In the genomic region with DNA sequence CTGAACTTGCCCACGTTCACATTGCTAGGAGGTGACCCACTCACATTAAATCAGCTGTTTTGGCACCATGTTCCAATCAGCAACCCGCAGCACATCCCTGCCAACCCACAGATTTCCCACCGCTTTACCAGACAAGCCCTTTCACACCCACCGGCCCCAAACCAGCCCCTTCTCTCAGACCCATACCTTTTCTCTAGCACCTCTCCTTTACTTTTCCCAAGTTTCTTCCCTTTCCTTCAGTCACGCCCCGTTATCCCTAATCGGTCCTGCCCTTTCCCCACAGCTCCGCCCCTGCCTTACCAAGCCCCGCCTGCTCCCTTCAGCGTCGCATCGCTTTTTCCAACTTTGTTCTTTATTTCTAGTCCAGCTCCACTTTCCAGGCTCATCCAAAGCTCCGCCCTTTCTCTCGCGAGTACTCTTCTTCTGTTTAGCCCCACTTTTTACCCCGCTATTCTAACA, we compare ENCODE assay signal across 8 cellular contexts. TPM values are rescaled to one million over a fixed set of nuclear protein-coding genes. Genes with fewer than 3 reads are reported as not detected.
DNase-seq lines count a peak whose midpoint lies in the region; ATAC-seq and TF ChIP-seq lines count a peak whose summit lies in the region.

No MANE protein-coding gene starts in this region.

- H3K4me1 Mint-ChIP-seq in WTC11, result peaks cover 18% of the 10 kb centered on the region

- no peaks in the 10 kb centered on the region for H3K27me3 ChIP-seq in left ventricle myocardium inferior (ENCODE audit: low read depth)
- no peaks in the 10 kb centered on the region for H3K27me3 ChIP-seq in sigmoid colon

- H3K27me3 Mint-ChIP-seq in WTC11 (ENCODE audit: low read depth), result no peaks in the 10 kb centered on the region

- peak overlapping the region; percentile 94 for H3K27ac Mint-ChIP-seq in WTC11

- TF ChIP-seq EP300 in sigmoid colon (IDR thresholded peaks at IDR 0.05), result no peak

- no peak for TF ChIP-seq CTCF in WTC11 (IDR thresholded peaks at IDR 0.05)
- TF ChIP-seq CTCF in left ventricle myocardium inferior (IDR thresholded peaks at IDR 0.05; ENCODE audit: borderline replicate concordance), result no peak
- no peak for TF ChIP-seq CTCF in sigmoid colon (IDR thresholded peaks at IDR 0.05)

- H3K4me1 ChIP-seq in left ventricle myocardium inferior (peaks cover 52% of the 10 kb centered on the region), sigmoid colon (peaks cover 0 to 32% (median 29%) of the 10 kb centered on the region in 4 donors)

- ATAC-seq in GM19438 (IDR thresholded peaks at IDR 0.05; ENCODE audit: low read depth, unreplicated experiment) (peak; percentile 47), HG03442 (IDR thresholded peaks at IDR 0.05; ENCODE audit: unreplicated experiment) (peak; percentile 25), WTC11 (peak; percentile 72)

- peak overlapping the region; percentile 100 for H3K27ac ChIP-seq in left ventricle myocardium inferior (replicated peaks)
- peak overlapping the region; percentile 87 to 98 (median 94) for H3K27ac ChIP-seq in sigmoid colon

- WGBS in sigmoid colon, 2 donors, result 1% methylated on average over 16 of the region's 16 CpGs

- no peaks in the 10 kb centered on the region for H3K9me3 ChIP-seq in left ventricle myocardium inferior (replicated peaks)
- H3K9me3 ChIP-seq in sigmoid colon, result no peaks in the 10 kb centered on the region

- POLR2A ChIA-PET in WTC11 (lab: Charles Lee), result interaction anchor here (1.3 to 3.1 kb wide), 2 partner anchors 18 to 334 kb away, joined by 5 to 14 read pairs; a partner anchor contains a TSS

- peaks cover 3% of the 10 kb centered on the region; the same call in 1 of the 2 replicates for H3K9me3 Mint-ChIP-seq in WTC11

- H3K36me3 ChIP-seq in left ventricle myocardium inferior (peaks cover 18% of the 10 kb centered on the region), sigmoid colon (peaks cover 0 to 19% (median 5%) of the 10 kb centered on the region in 4 donors)

- no peak for TF ChIP-seq POLR2A in sigmoid colon (IDR thresholded peaks at IDR 0.05)

- CTCF ChIA-PET in WTC11 (lab: Charles Lee), result interaction anchor here (0.5 to 8.6 kb wide), 8 partner anchors 19 to 334 kb away, joined by 3 to 162 read pairs (median 3); a partner anchor contains a TSS

- H3K4me3 ChIP-seq in left ventricle myocardium inferior, result peak overlapping the region; percentile 98
- peak overlapping the region; percentile 95 to 100 (median 98) for H3K4me3 ChIP-seq in sigmoid colon

- DNase-seq in DMS 273 (lab: John Stamatoyannopoulos, UW; ENCODE audit: unreplicated experiment) (peak; percentile 93), WTC11 (ENCODE audit: low spot score) (no peak), left ventricle myocardium inferior (no peak), sigmoid colon (no peak), cerebellar cortex (ENCODE audit: low spot score) (no peak)
- DNase-seq in stimulated activated CD4-positive, alpha-beta T cell treated with anti-CD3 and anti-CD28 coated beads, Interleukin-12 subunit alpha, Interleukin-12 subunit beta, amount 100 ng/mL, for 4 hours, result no peak

- peak overlapping the region; percentile 91 for H3K4me3 Mint-ChIP-seq in WTC11

- intact Hi-C loops in left ventricle myocardium inferior (cut with micrococcal nuclease) (no loop called here), sigmoid colon (cut with DNase I) (loop anchor here (1.0 to 5.0 kb wide), 5 partner anchors 19 to 297 kb away; a partner anchor contains a TSS)

- H3K36me3 Mint-ChIP-seq in WTC11, result peaks cover 17% of the 10 kb centered on the region

TF ChIP-seq in WTC11, 78 proteins besides CTCF, POLR2A, EP300 and RAD21:
- no peak for TF ChIP-seq ZNF671 (CRISPR knock-in tag; IDR thresholded peaks at IDR 0.05)
- TF ChIP-seq JUN (CRISPR knock-in tag; IDR thresholded peaks at IDR 0.05), result no peak
- TF ChIP-seq ZNF138 (CRISPR knock-in tag; conservative IDR thresholded peaks at IDR 0.05), result no peak

RNA-seq across cellular contexts. Expression of a gene that starts 0.8 kb away (rescaled TPM):
- total RNA-seq in WTC11 (2021) (20.4 to 22.8 TPM (median 21.4 TPM) in 3 replicates), left ventricle myocardium inferior (9.4 TPM), sigmoid colon (10 to 100 TPM; 12.6 to 18.6 (median 13.9) TPM)
- polyA plus RNA-seq in sigmoid colon, result 10 to 100 TPM in 1 of 3 donors, 1 to 10 TPM in 2; 3.5 to 12.0 (median 4.2) TPM

RNA-seq across cellular contexts. Expression of a gene that starts 19.0 kb away (rescaled TPM):
- total RNA-seq in WTC11 (2021), result 23.6 to 27.3 TPM (median 26.7 TPM) in 3 replicates
- total RNA-seq in left ventricle myocardium inferior, result 9.2 TPM
- total RNA-seq in sigmoid colon, result 10 to 100 TPM; 22.5 to 34.6 (median 31.4) TPM
- polyA plus RNA-seq in sigmoid colon, result 10 to 100 TPM; 15.6 to 23.6 (median 16.9) TPM

RNA-seq across cellular contexts. Expression of a gene that starts 27.1 kb away (rescaled TPM):
- 3.2 to 6.6 TPM (median 6.0 TPM) in 3 replicates for total RNA-seq in WTC11 (2021)
- 0.16 TPM for total RNA-seq in left ventricle myocardium inferior
- under 1 TPM in 1 of 4 donors, not detected in 3; 0.14 TPM for total RNA-seq in sigmoid colon
- polyA plus RNA-seq in sigmoid colon, result under 1 TPM in 1 of 3 donors, not detected in 2; 0.22 TPM

RNA-seq across cellular contexts. Expression of a gene that starts 39.0 kb away (rescaled TPM):
- 3.1 to 6.6 TPM (median 5.9 TPM) in 3 replicates for total RNA-seq in WTC11 (2021)
- 12.3 TPM for total RNA-seq in left ventricle myocardium inferior
- total RNA-seq in sigmoid colon, result 10 to 100 TPM; 45.7 to 57.8 (median 56.5) TPM
- polyA plus RNA-seq in sigmoid colon, result 10 to 100 TPM; 14.0 to 21.6 (median 19.7) TPM
